Comparison of ENCODE assay signal across 1 cellular context in genomic region chr12:4133029-4133428, GRCh38.
TF ChIP-seq lines count a peak whose summit lies in the region.

No MANE protein-coding gene starts in this region.

TF ChIP-seq in IMR-90, 13 proteins besides CTCF, POLR2A, EP300 and RAD21 (continued from another document):
- TF ChIP-seq USF2 (IDR thresholded peaks at IDR 0.05; ENCODE audit: low read depth, low read length) = no peak
- TF ChIP-seq MXI1 (IDR thresholded peaks at IDR 0.05; ENCODE audit: borderline replicate concordance, low read depth, low read length) = no peak
- TF ChIP-seq MAZ (IDR thresholded peaks at IDR 0.05; ENCODE audit: borderline replicate concordance, low read depth, low read length) = no peak
- no peak for TF ChIP-seq CHD1 (IDR thresholded peaks at IDR 0.05; ENCODE audit: low read depth, low read length)
- TF ChIP-seq RCOR1 (IDR thresholded peaks at IDR 0.05; ENCODE audit: insufficient replicate concordance, low read length) = no peak
- TF ChIP-seq RFX5 (IDR thresholded peaks at IDR 0.05; ENCODE audit: low read depth, low read length) = no peak
- no peak for TF ChIP-seq MAFK (IDR thresholded peaks at IDR 0.05; ENCODE audit: low read depth, low read length)
- no peak for TF ChIP-seq CEBPB (IDR thresholded peaks at IDR 0.05; ENCODE audit: low read depth, low read length)
- no peak for TF ChIP-seq ELK1 (IDR thresholded peaks at IDR 0.05; ENCODE audit: borderline replicate concordance, low read depth, low read length)
- TF ChIP-seq NFE2L2 (IDR thresholded peaks at IDR 0.05; ENCODE audit: low read depth, low read length) = no peak
